In the genomic region with DNA sequence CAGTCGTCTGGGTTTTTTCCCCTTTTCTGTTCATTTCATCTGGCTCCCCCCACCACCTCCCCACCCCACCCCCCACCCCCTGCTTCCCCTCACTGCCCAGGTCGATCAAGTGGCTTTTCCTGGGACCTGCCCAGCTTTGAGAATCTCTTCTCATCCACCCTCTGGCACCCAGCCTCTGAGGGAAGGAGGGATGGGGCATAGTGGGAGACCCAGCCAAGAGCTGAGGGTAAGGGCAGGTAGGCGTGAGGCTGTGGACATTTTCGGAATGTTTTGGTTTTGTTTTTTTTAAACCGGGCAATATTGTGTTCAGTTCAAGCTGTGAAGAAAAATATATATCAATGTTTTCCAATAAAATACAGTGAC, we compare ENCODE assay signal across 18 cellular contexts. TPM values are rescaled to one million over a fixed set of nuclear protein-coding genes. Genes with fewer than 3 reads are reported as not detected.
DNase-seq lines count a peak whose midpoint lies in the region; ATAC-seq and TF ChIP-seq lines count a peak whose summit lies in the region.
"Had no signal": no experiment of that assay in that cellular context is flagged by ENCODE, and none has a peak within 500 bp of the region (broad histone marks: within the 10 kb centered on the region; RNA-seq: fewer than 3 reads in every experiment).

No MANE protein-coding gene starts in this region.

- DNase-seq in T-helper 1 cell (no peak), left ventricle myocardium inferior (peak; percentile 12), inferior parietal cortex (ENCODE audit: extremely low spot score) (no peak), NCI-H1436 (lab: John Stamatoyannopoulos, UW) (no peak)
- peak; percentile 1 for DNase-seq in stimulated activated CD4-positive, alpha-beta T cell treated with anti-CD3 and anti-CD28 coated beads, Interleukin-4, amount 100 ng/mL, for 24 hours
- DNase-seq in stimulated activated CD4-positive, alpha-beta T cell treated with anti-CD3 and anti-CD28 coated beads, Interleukin-4, amount 100 ng/mL, for 1 hour, result no peak
- DNase-seq: activated gamma-delta T cell, EL, mesendoderm, T-helper 9 cell, trophoblast cell had no signal

- intact Hi-C loops in left ventricle myocardium inferior (cut with micrococcal nuclease), result no loop called here

- H3K27ac ChIP-seq in left ventricle myocardium inferior (replicated peaks), result no peak overlapping the region

- peaks cover 46% of the 10 kb centered on the region for H3K4me1 Mint-ChIP-seq in T-helper 1 cell treated with Interleukin-12 subunit alpha and Interleukin-12 subunit beta and Interleukin-4 antibody, amounts not matched to agents 30 μg/mL and 1 μg/mL, for 36 hours (ENCODE audit: low read depth)

- no peaks in the 10 kb centered on the region for H3K9me3 ChIP-seq in left ventricle myocardium inferior (replicated peaks)

- H3K4me1 ChIP-seq in left ventricle myocardium inferior, result peaks cover 29% of the 10 kb centered on the region

- no peaks in the 10 kb centered on the region for H3K27me3 Mint-ChIP-seq in T-helper 1 cell treated with Interleukin-12 subunit alpha and Interleukin-12 subunit beta and Interleukin-4 antibody, amounts not matched to agents 30 μg/mL and 1 μg/mL, for 36 hours (ENCODE audit: low read depth)

- peak overlapping the region; percentile 94 for H3K27ac Mint-ChIP-seq in T-helper 1 cell treated with Interleukin-12 subunit alpha and Interleukin-12 subunit beta and Interleukin-4 antibody, amounts not matched to agents 30 μg/mL and 1 μg/mL, for 36 hours

- H3K9me3 Mint-ChIP-seq in T-helper 1 cell treated with Interleukin-12 subunit alpha and Interleukin-12 subunit beta and Interleukin-4 antibody, amounts not matched to agents 30 μg/mL and 1 μg/mL, for 36 hours, result no peaks in the 10 kb centered on the region

- H3K36me3 ChIP-seq in left ventricle myocardium inferior, result peaks cover 45% of the 10 kb centered on the region

- ATAC-seq in GM21529 (IDR thresholded peaks at IDR 0.05; ENCODE audit: unreplicated experiment), result no peak

- H3K36me3 Mint-ChIP-seq in T-helper 1 cell treated with Interleukin-12 subunit alpha and Interleukin-12 subunit beta and Interleukin-4 antibody, amounts not matched to agents 30 μg/mL and 1 μg/mL, for 36 hours (ENCODE audit: low read depth), result peaks cover 52% of the 10 kb centered on the region

- no peak overlapping the region for H3K4me3 ChIP-seq in left ventricle myocardium inferior
- H3K4me3 ChIP-seq: dorsolateral prefrontal cortex had no signal

- no peak for TF ChIP-seq CTCF in left ventricle myocardium inferior (IDR thresholded peaks at IDR 0.05; ENCODE audit: borderline replicate concordance)

- peak overlapping the region; percentile 74 for H3K4me3 Mint-ChIP-seq in T-helper 1 cell treated with Interleukin-12 subunit alpha and Interleukin-12 subunit beta and Interleukin-4 antibody, amounts not matched to agents 30 μg/mL and 1 μg/mL, for 36 hours

- no peaks in the 10 kb centered on the region for H3K27me3 ChIP-seq in left ventricle myocardium inferior (ENCODE audit: low read depth)
- H3K27me3 ChIP-seq: dorsolateral prefrontal cortex had no signal

RNA-seq across cellular contexts. Expression of a gene that starts 9.3 kb away (rescaled TPM):
- 294 TPM for total RNA-seq in left ventricle myocardium inferior

RNA-seq across cellular contexts. Expression of a gene that starts 14.5 kb away (rescaled TPM):
- 3.7 TPM for total RNA-seq in left ventricle myocardium inferior
- total RNA-seq: MCF 10A had no signal

RNA-seq across cellular contexts. Expression of a gene that starts 25.6 kb away (rescaled TPM):
- total RNA-seq in left ventricle myocardium inferior, result not detected
- total RNA-seq: A172, MCF 10A, osteoblast, skeletal muscle tissue had no signal

RNA-seq across cellular contexts. Expression of a gene that starts 50.6 kb away (rescaled TPM):
- total RNA-seq in left ventricle myocardium inferior, result 18.3 TPM

Comparison
In these comparisons a context has a peak if more than half of its experiments do, and no peak if none do; other contexts are left out.
1. DNase-seq: peak in stimulated activated CD4-positive, alpha-beta T cell treated with anti-CD3 and anti-CD28 coated beads, Interleukin-4, amount 100 ng/mL, for 24 hours (single experiment) and left ventricle myocardium inferior (single experiment); none in T-helper 1 cell (0 of 5), stimulated activated CD4-positive, alpha-beta T cell treated with anti-CD3 and anti-CD28 coated beads, Interleukin-4, amount 100 ng/mL, for 1 hour (single experiment), inferior parietal cortex (single experiment) and NCI-H1436 (single experiment).